Comparison of ENCODE assay signal across 8 cellular contexts in the genomic region with DNA sequence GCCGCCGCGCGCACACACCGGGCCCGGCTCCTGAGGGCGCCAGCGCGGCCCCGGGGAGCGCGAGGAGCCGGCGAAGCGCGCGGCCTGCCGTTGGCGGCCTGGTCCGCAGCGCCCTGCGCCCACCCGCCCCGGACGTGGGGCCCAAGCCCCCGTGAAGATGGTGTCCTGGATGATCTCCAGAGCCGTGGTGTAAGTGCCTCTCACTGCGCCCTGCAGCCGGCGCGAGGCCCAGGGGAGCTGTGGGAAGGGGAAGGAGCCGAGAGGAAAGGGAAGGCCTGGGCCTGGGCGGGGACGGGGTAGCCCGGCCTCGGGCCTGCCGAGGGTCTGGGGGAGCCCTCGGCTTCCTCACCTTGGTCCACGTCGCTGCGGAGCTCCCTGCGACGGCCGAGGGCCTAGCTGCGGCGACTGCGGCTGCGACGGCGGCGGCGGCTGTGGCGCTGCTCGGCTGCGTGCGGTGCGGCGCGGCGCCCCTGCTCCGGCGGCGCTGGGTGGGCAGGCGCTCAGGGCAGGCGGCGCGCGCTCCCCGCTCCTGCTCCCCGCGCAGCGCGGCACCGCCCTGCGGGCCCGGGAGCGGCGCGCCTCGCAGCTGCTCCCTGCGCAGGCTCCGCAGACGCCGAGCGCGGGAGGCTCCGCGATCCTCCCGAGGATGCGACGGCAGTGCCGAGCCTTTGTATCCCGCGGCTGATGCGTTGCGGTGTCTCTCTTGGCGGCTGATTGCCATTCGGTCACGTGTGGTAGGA. TPM values are rescaled to one million over a fixed set of nuclear protein-coding genes. Genes with fewer than 3 reads are reported as not detected.
DNase-seq lines count a peak whose midpoint lies in the region; ATAC-seq and TF ChIP-seq lines count a peak whose summit lies in the region.

A gene with protein sequence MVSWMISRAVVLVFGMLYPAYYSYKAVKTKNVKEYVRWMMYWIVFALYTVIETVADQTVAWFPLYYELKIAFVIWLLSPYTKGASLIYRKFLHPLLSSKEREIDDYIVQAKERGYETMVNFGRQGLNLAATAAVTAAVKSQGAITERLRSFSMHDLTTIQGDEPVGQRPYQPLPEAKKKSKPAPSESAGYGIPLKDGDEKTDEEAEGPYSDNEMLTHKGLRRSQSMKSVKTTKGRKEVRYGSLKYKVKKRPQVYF (plus strand): TSS at position 13 of the 740 bp plus-strand sequence. CDS start 145 bp downstream, at position 158.

- H3K4me3 Mint-ChIP-seq in activated naive CD8-positive, alpha-beta T cell = peak within 1 kb of the TSS; percentile 89
- H3K4me3 Mint-ChIP-seq in glutamatergic neuron (ENCODE audit: unreplicated experiment) (peak within 1 kb of the TSS; percentile 92), osteocyte (ENCODE audit: unreplicated experiment) (peak within 1 kb of the TSS; percentile 88)

- H3F3A ChIP-seq in SK-N-SH (replicated peaks; ENCODE audit: insufficient read depth) = peaks cover 24% of the 10 kb centered on the region

- no peaks in the 10 kb centered on the region for H3K9me2 ChIP-seq in SK-N-SH

- H3K27me3 ChIP-seq in HUES48 (ENCODE audit: control insufficient read depth, insufficient read depth, low read length) = no peaks in the 10 kb centered on the region
- H3K27me3 ChIP-seq in SK-N-SH (ENCODE audit: insufficient read depth) = no peaks in the 10 kb centered on the region
- H3K27me3 ChIP-seq in tibial nerve = no peaks in the 10 kb centered on the region

- no peaks in the 10 kb centered on the region for H3K9me3 ChIP-seq in HUES48 (ENCODE audit: control insufficient read depth, insufficient read depth, low read length)
- no peaks in the 10 kb centered on the region; the same call in 1 of the 2 replicates for H3K9me3 ChIP-seq in SK-N-SH
- no peaks in the 10 kb centered on the region for H3K9me3 ChIP-seq in tibial nerve

- H3K4me3 ChIP-seq in HUES48 (ENCODE audit: low read depth, low read length) = peak within 1 kb of the TSS; percentile 83
- H3K4me3 ChIP-seq in SK-N-SH (ENCODE audit: low read depth in 2 of 2, low read length in 1 of 2) = peak within 1 kb of the TSS; percentile 76 to 91
- H3K4me3 ChIP-seq in tibial nerve = peak within 1 kb of the TSS; percentile 73 to 96 (median 91)

- H3K27ac Mint-ChIP-seq in activated naive CD8-positive, alpha-beta T cell = peak within 1 kb of the TSS; percentile 86
- H3K27ac Mint-ChIP-seq in glutamatergic neuron (ENCODE audit: unreplicated experiment) (peak within 1 kb of the TSS; percentile 95), osteocyte (ENCODE audit: unreplicated experiment) (peak within 1 kb of the TSS; percentile 95)

- peak in 1 of 2 donors; percentile 74 for TF ChIP-seq POLR2A in tibial nerve (IDR thresholded peaks at IDR 0.05)

- TF ChIP-seq RAD21 in SK-N-SH (IDR thresholded peaks at IDR 0.05; ENCODE audit: low read length) = no peak

- no peaks in the 10 kb centered on the region for H3K9me3 Mint-ChIP-seq in activated naive CD8-positive, alpha-beta T cell (ENCODE audit: low read depth)
- H3K9me3 Mint-ChIP-seq in glutamatergic neuron (ENCODE audit: unreplicated experiment) (peaks cover 24% of the 10 kb centered on the region), osteocyte (ENCODE audit: unreplicated experiment) (no peaks in the 10 kb centered on the region)

- peak within 1 kb of the TSS; percentile 94 for H3K4me2 ChIP-seq in SK-N-SH

- H4K20me1 ChIP-seq in SK-N-SH (ENCODE audit: insufficient read depth) = peaks cover 17% of the 10 kb centered on the region

- peak; percentile 63 for ATAC-seq in GM21390 (IDR thresholded peaks at IDR 0.05; ENCODE audit: unreplicated experiment)

- peaks cover 89% of the 10 kb centered on the region for H3K79me2 ChIP-seq in SK-N-SH (ENCODE audit: insufficient read depth)

- H3K4me1 ChIP-seq in HUES48 (ENCODE audit: control insufficient read depth, insufficient read depth, low read length) (peaks cover 46% of the 10 kb centered on the region), SK-N-SH (ENCODE audit: control insufficient read depth in 1 of 2, insufficient read depth in 2 of 2, low read depth in 1 of 2, low read length in 1 of 2) (peaks cover 15 to 20% of the 10 kb centered on the region in 2 experiments; a peak in 3 of 4 replicates), tibial nerve (peaks cover 0 to 54% (median 22%) of the 10 kb centered on the region in 4 donors)

- H3K9ac ChIP-seq in HUES48 (ENCODE audit: low read depth, low read length) (peak within 1 kb of the TSS; percentile 89), SK-N-SH (peak within 1 kb of the TSS; percentile 97)

- POLR2A ChIA-PET in SK-N-SH (lab: Yijun Ruan, JAX) = interaction anchor here (0.7 to 2.8 kb wide), 12 partner anchors 9 to 253 kb away, joined by 3 to 52 read pairs (median 4); a partner anchor contains a TSS

- peaks cover 9% of the 10 kb centered on the region for H3K36me3 Mint-ChIP-seq in activated naive CD8-positive, alpha-beta T cell
- H3K36me3 Mint-ChIP-seq in glutamatergic neuron (ENCODE audit: unreplicated experiment) (no peaks in the 10 kb centered on the region), osteocyte (ENCODE audit: unreplicated experiment) (peaks cover 22% of the 10 kb centered on the region)

- peak within 1 kb of the TSS; percentile 97 for H2AFZ ChIP-seq in SK-N-SH (ENCODE audit: low read depth)

- TF ChIP-seq EP300 in SK-N-SH (IDR thresholded peaks at IDR 0.05; ENCODE audit: borderline replicate concordance in 1 of 2, low read depth in 1 of 2, low read length in 1 of 2) (0 out of 4 replicates have a peak, but pooled peaks of 1 of the 2 experiments have one; percentile 1), tibial nerve (IDR thresholded peaks at IDR 0.05) (peak in 1 of 2 donors; percentile 65)

- no peaks in the 10 kb centered on the region for H3K27me3 Mint-ChIP-seq in activated naive CD8-positive, alpha-beta T cell
- H3K27me3 Mint-ChIP-seq in glutamatergic neuron (ENCODE audit: unreplicated experiment) = peaks cover 7% of the 10 kb centered on the region
- no peaks in the 10 kb centered on the region for H3K27me3 Mint-ChIP-seq in osteocyte (ENCODE audit: unreplicated experiment)

- CTCF ChIA-PET in SK-N-SH (lab: Yijun Ruan, JAX) = interaction anchor here (0.8 to 2.5 kb wide), 11 partner anchors 9 to 355 kb away, joined by 3 to 19 read pairs (median 4); no protein-coding TSS in a partner anchor

- H3K27ac ChIP-seq in HUES48 (ENCODE audit: low read depth, low read length) (peak within 1 kb of the TSS; percentile 96), SK-N-SH (ENCODE audit: low read depth in 2 of 2, low read length in 1 of 2) (peak within 1 kb of the TSS; percentile 90 to 98), tibial nerve (peak within 1 kb of the TSS; percentile 97 to 100 (median 99))

- H3K4me1 Mint-ChIP-seq in activated naive CD8-positive, alpha-beta T cell (ENCODE audit: low read depth) = peaks cover 68% of the 10 kb centered on the region
- H3K4me1 Mint-ChIP-seq in glutamatergic neuron (ENCODE audit: low read depth, unreplicated experiment) (peaks cover 36% of the 10 kb centered on the region), osteocyte (ENCODE audit: unreplicated experiment) (peaks cover 63% of the 10 kb centered on the region)

- under 1% methylated on average over 31 of the region's 99 CpGs for WGBS in SK-N-SH (ENCODE audit: low lambda C conversion rate)
- 0% methylated on average over 24 to 45 of the region's 99 CpGs for WGBS in tibial nerve, 2 donors

- H3K36me3 ChIP-seq in HUES48 (ENCODE audit: control insufficient read depth, insufficient read depth, low read length) = no peaks in the 10 kb centered on the region
- H3K36me3 ChIP-seq in SK-N-SH (replicated peaks in 1 of 2; ENCODE audit: control insufficient read depth in 1 of 2, insufficient read depth in 2 of 2, low read length in 1 of 2) = peaks cover 5 to 17% of the 10 kb centered on the region in 2 experiments
- no peaks in the 10 kb centered on the region for H3K36me3 ChIP-seq in tibial nerve

- DNase-seq in Daoy (ENCODE audit: low read depth) (peak; percentile 76), SK-N-SH (peak; percentile 90), glutamatergic neuron (peak; percentile 87), osteocyte (ENCODE audit: extremely low spot score, unreplicated experiment) (peak; percentile 88), tibial nerve (ENCODE audit: low spot score in 2 of 2) (peak; percentile 47 to 60)

- TF ChIP-seq CTCF in SK-N-SH (IDR thresholded peaks at IDR 0.05) = no peak
- TF ChIP-seq CTCF in glutamatergic neuron (IDR thresholded peaks at IDR 0.05; ENCODE audit: partially characterized antibody, unreplicated experiment) = no peak
- no peak for TF ChIP-seq CTCF in osteocyte (IDR thresholded peaks at IDR 0.05)
- peak in 1 of 5 experiments; percentile 6 for TF ChIP-seq CTCF in tibial nerve (IDR thresholded peaks at IDR 0.05)

TF ChIP-seq in SK-N-SH, 30 proteins besides CTCF, POLR2A, EP300 and RAD21 (continues in another document):
- no peak for TF ChIP-seq YY1 (IDR thresholded peaks at IDR 0.05; ENCODE audit: low read depth)
- TF ChIP-seq RFX5 (IDR thresholded peaks at IDR 0.05; ENCODE audit: low read length) = no peak
- TF ChIP-seq SMC3 (IDR thresholded peaks at IDR 0.05; ENCODE audit: low read depth, low read length) = no peak
- TF ChIP-seq TEAD4 (IDR thresholded peaks at IDR 0.05; ENCODE audit: borderline replicate concordance, insufficient read depth) = no peak
- TF ChIP-seq, protein P1, sequence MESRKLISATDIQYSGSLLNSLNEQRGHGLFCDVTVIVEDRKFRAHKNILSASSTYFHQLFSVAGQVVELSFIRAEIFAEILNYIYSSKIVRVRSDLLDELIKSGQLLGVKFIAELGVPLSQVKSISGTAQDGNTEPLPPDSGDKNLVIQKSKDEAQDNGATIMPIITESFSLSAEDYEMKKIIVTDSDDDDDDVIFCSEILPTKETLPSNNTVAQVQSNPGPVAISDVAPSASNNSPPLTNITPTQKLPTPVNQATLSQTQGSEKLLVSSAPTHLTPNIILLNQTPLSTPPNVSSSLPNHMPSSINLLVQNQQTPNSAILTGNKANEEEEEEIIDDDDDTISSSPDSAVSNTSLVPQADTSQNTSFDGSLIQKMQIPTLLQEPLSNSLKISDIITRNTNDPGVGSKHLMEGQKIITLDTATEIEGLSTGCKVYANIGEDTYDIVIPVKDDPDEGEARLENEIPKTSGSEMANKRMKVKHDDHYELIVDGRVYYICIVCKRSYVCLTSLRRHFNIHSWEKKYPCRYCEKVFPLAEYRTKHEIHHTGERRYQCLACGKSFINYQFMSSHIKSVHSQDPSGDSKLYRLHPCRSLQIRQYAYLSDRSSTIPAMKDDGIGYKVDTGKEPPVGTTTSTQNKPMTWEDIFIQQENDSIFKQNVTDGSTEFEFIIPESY (IDR thresholded peaks at IDR 0.05; ENCODE audit: borderline replicate concordance, low read depth) = no peak

RNA-seq across cellular contexts. Expression of the gene that starts here (rescaled TPM):
- total RNA-seq in Daoy (2014; rRNA removed; shearing (Covaris generic)) = 21.6 and 34.7 TPM in 2 replicates
- polyA plus RNA-seq in SK-N-SH (2012; rRNA removed) = 7.6 and 9.6 TPM in 2 replicates
- 13.0 and 17.1 TPM in 2 replicates for polyA plus RNA-seq in SK-N-SH (2012; cell fraction: cytosol; rRNA removed)
- 2.8 and 4.7 TPM in 2 replicates for polyA plus RNA-seq in SK-N-SH (2012; cell fraction: nucleus; rRNA removed)
- total RNA-seq in glutamatergic neuron (ENCODE audit: unreplicated experiment) (47.1 TPM), osteocyte (80.4 and 85.7 TPM in 2 replicates), tibial nerve (10 to 100 TPM; 45.9 to 67.4 (median 63.3) TPM)

Comparison
In these comparisons a context has a peak if more than half of its experiments do, and no peak if none do; other contexts are left out.
1. Peak in every context shown above with its lines: DNase-seq, ATAC-seq, H3K4me3 ChIP-seq and H3K27ac ChIP-seq.